Comparison of ENCODE assay signal across 1 cellular context in genomic region chr7:75883265-75883824, GRCh38.
TF ChIP-seq lines count a peak whose summit lies in the region.

No MANE protein-coding gene starts in this region.

TF ChIP-seq in HepG2, 621 proteins besides CTCF, POLR2A, EP300 and RAD21:
- peak; percentile 97 for TF ChIP-seq ZNF18 (CRISPR knock-in tag; IDR thresholded peaks at IDR 0.05; ENCODE audit: insufficient replicate concordance)
